8 cellular contexts compared by ENCODE assay signal in the genomic region with DNA sequence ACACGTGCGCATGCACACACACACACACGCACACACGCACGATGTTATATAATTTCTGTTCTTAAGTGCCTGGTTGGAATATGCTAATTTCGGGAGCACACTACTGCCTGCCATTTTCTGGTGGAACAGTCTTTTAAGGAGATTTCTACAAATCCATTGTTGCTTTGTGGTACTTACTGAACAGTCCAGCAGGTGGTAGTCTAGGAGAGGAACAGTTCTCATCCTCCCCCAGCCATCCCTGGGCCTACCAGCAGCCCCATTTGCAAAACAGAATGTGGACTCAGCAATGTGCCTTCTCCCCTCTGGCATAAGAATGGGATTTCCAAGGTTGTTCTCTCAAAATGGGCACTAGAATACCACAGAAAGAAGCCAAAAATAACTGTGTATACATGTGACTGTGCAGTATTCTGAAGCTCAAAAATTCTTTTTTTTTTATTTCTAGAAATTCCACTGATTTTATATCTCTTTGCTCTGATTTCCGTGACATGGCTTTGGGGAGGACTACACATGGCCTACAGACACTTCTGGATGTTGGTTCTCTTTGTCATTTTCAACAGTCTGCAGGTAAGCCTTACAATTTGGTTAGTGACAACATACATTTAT.
DNase-seq lines count a peak whose midpoint lies in the region; ATAC-seq and TF ChIP-seq lines count a peak whose summit lies in the region.

No MANE protein-coding gene starts in this region.

- no peak overlapping the region for H3K27ac ChIP-seq in PC-3 (ENCODE audit: low read length)
- H3K27ac ChIP-seq in gastroesophageal sphincter = no peak overlapping the region
- peak overlapping the region in 1 of 2 donors; percentile 4 for H3K27ac ChIP-seq in uterus

- H3K27me3 Mint-ChIP-seq in activated T-helper 2 cell treated with anti-CD3 and anti-CD28 coated beads, Interferon-gamma antibody, Interleukin-2, Interleukin-4, amounts not matched to agents 10 μg/mL and 5 μg/mL and 100 μg/mL, durations not matched to agents 14 hours and 24 hours and 36 hours (ENCODE audit: low read depth) = peaks cover 9% of the 10 kb centered on the region

- no peak overlapping the region for H3K9ac ChIP-seq in PC-3 (ENCODE audit: low read length)

- H3K36me3 ChIP-seq in PC-3 (ENCODE audit: low read depth, low read length) (no peaks in the 10 kb centered on the region), gastroesophageal sphincter (no peaks in the 10 kb centered on the region), uterus (no peaks in the 10 kb centered on the region)

- ATAC-seq in GM21619 (IDR thresholded peaks at IDR 0.05; ENCODE audit: unreplicated experiment) = peak; percentile 99
- ATAC-seq in PC-3 = peak; percentile 99
- peak; percentile 87 for ATAC-seq in gastroesophageal sphincter

- TF ChIP-seq EP300 in gastroesophageal sphincter (IDR thresholded peaks at IDR 0.05) = no peak

- BruUV-seq in PC-3 (replicated peaks; lab: Mats Ljungman, UMichigan) = no TSS peak

- no peaks in the 10 kb centered on the region for H3F3A ChIP-seq in PC-3 (ENCODE audit: low read length, unreplicated experiment)

- TF ChIP-seq POLR2A in gastroesophageal sphincter (IDR thresholded peaks at IDR 0.05) = no peak
- no peak for TF ChIP-seq POLR2A in uterus (IDR thresholded peaks at IDR 0.05)

- CTCF ChIA-PET in PC-3 (lab: Charles Lee) = no interaction called here

- intact Hi-C loops in PC-3 (cut with micrococcal nuclease) = loop anchor here (1.0 to 10.0 kb wide), 7 partner anchors 61 to 283 kb away; no protein-coding TSS in a partner anchor
- intact Hi-C loops in activated T-helper 2 cell treated with anti-CD3 and anti-CD28 coated beads, Interferon-gamma antibody, Interleukin-2, Interleukin-4, amounts not matched to agents 10 μg/mL and 5 μg/mL and 100 μg/mL, durations not matched to agents 14 hours and 24 hours and 36 hours (cut with micrococcal nuclease) = loop anchor here (1.0 to 5.0 kb wide), 6 partner anchors 60 to 317 kb away; no protein-coding TSS in a partner anchor
- intact Hi-C loops in uterus (cut with DNase I; ENCODE audit: low total_unique reads) = loop anchor here (10.0 kb wide), 1 partner anchor 283 kb away; the partner anchor contains the start of gene ARRDC3

- H3K4me2 ChIP-seq in PC-3 (ENCODE audit: low read length) = peak overlapping the region; percentile 70

- H3K27ac Mint-ChIP-seq in activated T-helper 2 cell treated with anti-CD3 and anti-CD28 coated beads, Interferon-gamma antibody, Interleukin-2, Interleukin-4, amounts not matched to agents 10 μg/mL and 5 μg/mL and 100 μg/mL, durations not matched to agents 14 hours and 24 hours and 36 hours = no peak overlapping the region

- POLR2A ChIA-PET in PC-3 (lab: Charles Lee; ENCODE audit: unreplicated experiment) = no interaction called here

- no peaks in the 10 kb centered on the region for H3K79me2 ChIP-seq in PC-3 (ENCODE audit: low read length)

- H3K9me3 ChIP-seq in PC-3 (ENCODE audit: low read length) (no peaks in the 10 kb centered on the region), gastroesophageal sphincter (no peaks in the 10 kb centered on the region), uterus (no peaks in the 10 kb centered on the region)

- H2AFZ ChIP-seq in PC-3 (ENCODE audit: low read length) = peak overlapping the region; percentile 70

- no peaks in the 10 kb centered on the region for H3K9me3 Mint-ChIP-seq in activated T-helper 2 cell treated with anti-CD3 and anti-CD28 coated beads, Interferon-gamma antibody, Interleukin-2, Interleukin-4, amounts not matched to agents 10 μg/mL and 5 μg/mL and 100 μg/mL, durations not matched to agents 14 hours and 24 hours and 36 hours

- H3K4me3 ChIP-seq in PC-3 (ENCODE audit: low read length) (peak overlapping the region; percentile 30; the same call in 1 of the 2 replicates), gastroesophageal sphincter (no peak overlapping the region), uterus (no peak overlapping the region)

- no peaks in the 10 kb centered on the region for H4K20me1 ChIP-seq in PC-3 (ENCODE audit: low read length)

- H3K4me1 Mint-ChIP-seq in activated T-helper 2 cell treated with anti-CD3 and anti-CD28 coated beads, Interferon-gamma antibody, Interleukin-2, Interleukin-4, amounts not matched to agents 10 μg/mL and 5 μg/mL and 100 μg/mL, durations not matched to agents 14 hours and 24 hours and 36 hours (ENCODE audit: low read depth) = peaks cover 2% of the 10 kb centered on the region

- H3K27me3 ChIP-seq in PC-3 (ENCODE audit: low read length) (no peaks in the 10 kb centered on the region), gastroesophageal sphincter (no peaks in the 10 kb centered on the region), uterus (no peaks in the 10 kb centered on the region)

- WGBS in gastroesophageal sphincter (ENCODE audit: low coverage in 1 of 2), 2 donors = 36 to 47% methylated on average over 7 of the region's 7 CpGs

- no peaks in the 10 kb centered on the region for H3K36me3 Mint-ChIP-seq in activated T-helper 2 cell treated with anti-CD3 and anti-CD28 coated beads, Interferon-gamma antibody, Interleukin-2, Interleukin-4, amounts not matched to agents 10 μg/mL and 5 μg/mL and 100 μg/mL, durations not matched to agents 14 hours and 24 hours and 36 hours (ENCODE audit: low read depth)

- 0 out of 2 replicates have a peak, but pooled peaks cover 5% of the 10 kb centered on the region for H3K4me1 ChIP-seq in PC-3 (ENCODE audit: insufficient read depth, low read length)
- H3K4me1 ChIP-seq in gastroesophageal sphincter = peaks cover 0 to 27% (median 7%) of the 10 kb centered on the region in 3 donors
- no peaks in the 10 kb centered on the region for H3K4me1 ChIP-seq in uterus

- TF ChIP-seq CTCF in PC-3 (conservative IDR thresholded peaks at IDR 0.05; ENCODE audit: low read depth, low read length) = peak; percentile 94
- TF ChIP-seq CTCF in gastroesophageal sphincter (IDR thresholded peaks at IDR 0.05) = peak; percentile 61 to 92 (median 88)
- TF ChIP-seq CTCF in uterus (IDR thresholded peaks at IDR 0.05) = peak; percentile 77 to 93 (median 82)

- DNase-seq in GDM1 (lab: John Stamatoyannopoulos, UW) (peak; percentile 59), HuH-7.5 (ENCODE audit: low spot score) (peak; percentile 52), PC-3 (peak; percentile 83), occipital lobe (lab: John Stamatoyannopoulos, UW) (peak; percentile 42), uterus (peak; percentile 64 to 83)
- peak; percentile 33 for DNase-seq in activated T-helper 2 cell treated with anti-CD3 and anti-CD28 coated beads, Interferon-gamma antibody, Interleukin-2, Interleukin-4, amounts not matched to agents 10 μg/mL and 5 μg/mL and 100 μg/mL, durations not matched to agents 14 hours and 24 hours and 36 hours (ENCODE audit: low spot score)

- H3K4me3 Mint-ChIP-seq in activated T-helper 2 cell treated with anti-CD3 and anti-CD28 coated beads, Interferon-gamma antibody, Interleukin-2, Interleukin-4, amounts not matched to agents 10 μg/mL and 5 μg/mL and 100 μg/mL, durations not matched to agents 14 hours and 24 hours and 36 hours (ENCODE audit: low read depth) = no peak overlapping the region

- H3K9me2 ChIP-seq in PC-3 (replicated peaks; ENCODE audit: low read length) = no peaks in the 10 kb centered on the region

Comparison
In these comparisons a context has a peak if more than half of its experiments do, and no peak if none do; other contexts are left out.
1. DNase-seq: peak in every context shown above with its lines; median percentile 83 in PC-3; 74 in uterus; 59 in GDM1; 52 in HuH-7.5; 42 in occipital lobe; 33 in activated T-helper 2 cell treated with anti-CD3 and anti-CD28 coated beads, Interferon-gamma antibody, Interleukin-2, Interleukin-4, amounts not matched to agents 10 μg/mL and 5 μg/mL and 100 μg/mL, durations not matched to agents 14 hours and 24 hours and 36 hours.